Comparison of ENCODE assay signal across 2 cellular contexts in the genomic region with DNA sequence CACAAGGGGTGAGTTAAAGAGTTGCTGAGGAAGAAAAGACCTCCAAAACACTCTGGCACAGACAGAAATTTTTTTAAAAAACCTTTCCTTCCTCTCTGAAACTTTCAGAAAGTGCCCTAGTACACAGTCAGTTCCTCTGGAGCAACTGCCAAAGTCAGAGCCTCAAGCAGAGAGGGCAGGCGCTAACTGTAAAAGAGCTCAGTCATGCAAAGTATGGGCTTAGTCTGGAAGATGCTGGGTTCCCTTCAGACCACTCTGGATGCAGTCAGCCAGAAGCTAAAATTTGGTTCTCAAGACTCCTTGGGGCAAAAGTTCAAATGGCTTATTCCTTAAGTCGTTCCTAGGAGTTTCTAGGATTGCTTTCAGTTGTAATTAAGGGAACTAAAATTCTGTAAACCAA.
A peak's percentile ranks its signal among the peaks of the same experiment; 100 is the strongest.
TF ChIP-seq lines count a peak whose summit lies in the region.

No MANE protein-coding gene starts in this region.

TF ChIP-seq in HEK293, 187 proteins besides CTCF, POLR2A, EP300 and RAD21:
- TF ChIP-seq TRIM28 (IDR thresholded peaks at IDR 0.05; ENCODE audit: borderline replicate concordance, low read length) (peak; percentile 36; the same call in 1 of the 2 replicates), ZNF791 (tag by site-specific recombination; IDR thresholded peaks at IDR 0.05) (no peak)
TF ChIP-seq in HEK293: peak in this region for 1.

TF ChIP-seq in H1, 55 proteins besides CTCF, POLR2A, EP300 and RAD21:
- TF ChIP-seq BACH1 (IDR thresholded peaks at IDR 0.05; ENCODE audit: low read length) (peak; percentile 43; the same call in 1 of the 2 replicates), SIN3A (conservative IDR thresholded peaks at IDR 0.05 in 1 of 2, IDR thresholded peaks at IDR 0.05 in 1 of 2; ENCODE audit: low read depth in 1 of 2, low read length in 2 of 2) (no peak), PHF8 (conservative IDR thresholded peaks at IDR 0.05; ENCODE audit: low read depth, low read length) (no peak)
- TF ChIP-seq, protein P1, sequence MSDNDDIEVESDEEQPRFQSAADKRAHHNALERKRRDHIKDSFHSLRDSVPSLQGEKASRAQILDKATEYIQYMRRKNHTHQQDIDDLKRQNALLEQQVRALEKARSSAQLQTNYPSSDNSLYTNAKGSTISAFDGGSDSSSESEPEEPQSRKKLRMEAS (IDR thresholded peaks at IDR 0.05): peak; percentile 20; the same call in 1 of the 2 replicates
